12 cellular contexts compared by ENCODE assay signal in genomic region chr16:67551972-67552371, GRCh38. TPM values are rescaled to one million over a fixed set of nuclear protein-coding genes. Genes with fewer than 3 reads are reported as not detected.
DNase-seq lines count a peak whose midpoint lies in the region; ATAC-seq and TF ChIP-seq lines count a peak whose summit lies in the region.
"Had no signal": no experiment of that assay in that cellular context is flagged by ENCODE, and none has a peak within 500 bp of the region (broad histone marks: within the 10 kb centered on the region; RNA-seq: fewer than 3 reads in every experiment).

No MANE protein-coding gene starts in this region.

- no peaks in the 10 kb centered on the region for H3K9me3 Mint-ChIP-seq in WTC11

- H3K27ac Mint-ChIP-seq in WTC11: 0 out of 2 replicates have a peak overlapping the region, but pooled peaks have one; percentile 29

- H3K4me3 ChIP-seq in heart right ventricle (no peak overlapping the region), right cardiac atrium (ENCODE audit: low read length) (no peak overlapping the region), thymus (ENCODE audit: low read length) (no peak overlapping the region)

- DNase-seq in heart right ventricle: no peak
- no peak for DNase-seq in Right ventricle myocardium inferior (ENCODE audit: missing footprints)
- DNase-seq in WTC11 (ENCODE audit: low spot score): no peak
- DNase-seq in right cardiac atrium: peak in 1 of 3 donors; percentile 56
- DNase-seq in NCI-H748 treated with DMSO at 0.1 percent for 48 hours (lab: John Stamatoyannopoulos, UW): no peak
- DNase-seq in RWPE1 (ENCODE audit: low spot score): no peak
- DNase-seq: activated CD4-positive, alpha-beta T cell treated with anti-CD3 and anti-CD28 coated beads for 1 hour; C1 segment of cervical spinal cord; midbrain; NCI-H187 had no signal

- TF ChIP-seq CTCF in heart right ventricle (IDR thresholded peaks at IDR 0.05) (no peak), WTC11 (IDR thresholded peaks at IDR 0.05) (no peak), RWPE1 (conservative IDR thresholded peaks at IDR 0.05; ENCODE audit: low read depth) (no peak)

- ATAC-seq in heart right ventricle (peak in 3 of 8 donors; percentile 1 to 13 (median 7)), Right ventricle myocardium inferior (no peak), WTC11 (no peak), right cardiac atrium (no peak), HG03565 (IDR thresholded peaks at IDR 0.05; ENCODE audit: unreplicated experiment) (no peak)

- no peak overlapping the region for H3K4me3 Mint-ChIP-seq in WTC11

- intact Hi-C loops in heart right ventricle (cut with DNase I) (loop anchor here in 1 of 10 donors (10.0 kb wide), 1 partner anchor 1157 kb away; no protein-coding TSS in a partner anchor), Right ventricle myocardium inferior (cut with DNase I) (no loop called here), right cardiac atrium (cut with DNase I) (no loop called here)

- H3K36me3 Mint-ChIP-seq in WTC11: no peaks in the 10 kb centered on the region

- H3K36me3 ChIP-seq in heart right ventricle: peaks cover 0 to 26% (median 0%) of the 10 kb centered on the region in 9 donors
- peaks cover 4% of the 10 kb centered on the region for H3K36me3 ChIP-seq in thymus (ENCODE audit: control insufficient read depth, insufficient read depth)

- CTCF ChIA-PET in WTC11 (lab: Charles Lee): interaction anchor here (1.4 to 2.3 kb wide), 3 partner anchors 10 to 93 kb away, joined by 4 to 8 read pairs (median 7); partner anchors contain the start of genes CARMIL2 and CTCF
- CTCF ChIA-PET in RWPE1 (lab: Yijun Ruan, JAX): interaction anchor here (0.6 to 0.7 kb wide), 3 partner anchors 10 to 332 kb away, joined by 4 to 5 read pairs (median 5); partner anchors contain the start of gene CTCF

- H3K27me3 ChIP-seq in heart right ventricle (no peaks in the 10 kb centered on the region), right cardiac atrium (ENCODE audit: control insufficient read depth, insufficient read depth) (no peaks in the 10 kb centered on the region), thymus (ENCODE audit: control insufficient read depth, insufficient read depth) (no peaks in the 10 kb centered on the region)

- peaks cover 10 to 63% (median 39%) of the 10 kb centered on the region in 9 donors for H3K4me1 ChIP-seq in heart right ventricle
- peaks cover 3% of the 10 kb centered on the region for H3K4me1 ChIP-seq in right cardiac atrium (ENCODE audit: control insufficient read depth, insufficient read depth, low read length)
- H3K4me1 ChIP-seq in thymus (ENCODE audit: control insufficient read depth, insufficient read depth, low read length): peaks cover 74% of the 10 kb centered on the region

- POLR2A ChIA-PET in WTC11 (lab: Charles Lee) (no interaction called here), RWPE1 (lab: Yijun Ruan, JAX; ENCODE audit: low non-redundant PET) (no interaction called here)

- H3K27ac ChIP-seq in heart right ventricle (peak overlapping the region in 9 of 10 donors; percentile 47 to 80 (median 63)), right cardiac atrium (ENCODE audit: low read length) (peak overlapping the region; percentile 69), thymus (ENCODE audit: low read depth) (peak overlapping the region; percentile 73), RWPE1 (no peak overlapping the region)

- H3K27me3 Mint-ChIP-seq in WTC11 (ENCODE audit: low read depth): no peaks in the 10 kb centered on the region

- 85 to 91% methylated on average over 2 of the region's 2 CpGs for WGBS in heart right ventricle, 2 donors
- 94% methylated on average over 2 of the region's 2 CpGs for WGBS in right cardiac atrium
- 98% methylated on average over 2 of the region's 2 CpGs for WGBS in thymus

- H3K9me3 ChIP-seq in heart right ventricle (no peaks in the 10 kb centered on the region), right cardiac atrium (ENCODE audit: control insufficient read depth, low read length) (no peaks in the 10 kb centered on the region), thymus (ENCODE audit: control insufficient read depth) (no peaks in the 10 kb centered on the region)

- peaks cover 7% of the 10 kb centered on the region for H3K4me1 Mint-ChIP-seq in WTC11

TF ChIP-seq in WTC11, 78 proteins besides CTCF, POLR2A, EP300 and RAD21:
- no peak for TF ChIP-seq IRF2 (CRISPR knock-in tag; IDR thresholded peaks at IDR 0.05; ENCODE audit: borderline replicate concordance, low read depth)
- TF ChIP-seq NR1H2 (CRISPR knock-in tag; IDR thresholded peaks at IDR 0.05): no peak
- no peak for TF ChIP-seq ZNF416 (CRISPR knock-in tag; IDR thresholded peaks at IDR 0.05)
- TF ChIP-seq, protein P1, sequence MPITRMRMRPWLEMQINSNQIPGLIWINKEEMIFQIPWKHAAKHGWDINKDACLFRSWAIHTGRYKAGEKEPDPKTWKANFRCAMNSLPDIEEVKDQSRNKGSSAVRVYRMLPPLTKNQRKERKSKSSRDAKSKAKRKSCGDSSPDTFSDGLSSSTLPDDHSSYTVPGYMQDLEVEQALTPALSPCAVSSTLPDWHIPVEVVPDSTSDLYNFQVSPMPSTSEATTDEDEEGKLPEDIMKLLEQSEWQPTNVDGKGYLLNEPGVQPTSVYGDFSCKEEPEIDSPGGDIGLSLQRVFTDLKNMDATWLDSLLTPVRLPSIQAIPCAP (CRISPR knock-in tag; IDR thresholded peaks at IDR 0.05): no peak
- TF ChIP-seq ZNF512 (CRISPR knock-in tag; IDR thresholded peaks at IDR 0.05; ENCODE audit: borderline replicate concordance): no peak
- no peak for TF ChIP-seq ZNF232 (CRISPR knock-in tag; IDR thresholded peaks at IDR 0.05)
- no peak for TF ChIP-seq SMAD4 (CRISPR knock-in tag; IDR thresholded peaks at IDR 0.05)
- TF ChIP-seq HMGA2 (CRISPR knock-in tag; IDR thresholded peaks at IDR 0.05): no peak
- no peak for TF ChIP-seq ATF3 (CRISPR knock-in tag; conservative IDR thresholded peaks at IDR 0.05)

RNA-seq across cellular contexts. Expression of gene CTCF, which starts 10.4 kb away (rescaled TPM):
- total RNA-seq in heart right ventricle (10 to 100 TPM; 20.5 to 31.0 (median 24.8) TPM), Right ventricle myocardium inferior (28.2 TPM), WTC11 (2021) (55.4 to 60.6 TPM (median 57.7 TPM) in 3 replicates), right cardiac atrium (10 to 100 TPM; 24.2 to 30.5 (median 28.6) TPM)
- polyA plus RNA-seq in heart right ventricle (10 to 100 TPM; 11.9 to 20.7 TPM), right cardiac atrium (17.5 TPM), thymus (44.5 TPM)

RNA-seq across cellular contexts. Expression of gene RIPOR1, which starts 23.3 kb away (rescaled TPM):
- total RNA-seq in heart right ventricle (10 to 100 TPM; 45.9 to 86.1 (median 73.8) TPM), Right ventricle myocardium inferior (68.4 TPM), WTC11 (2021) (14.9 to 15.9 TPM (median 15.5 TPM) in 3 replicates), right cardiac atrium (10 to 100 TPM; 76.2 to 86.6 (median 83.7) TPM)
- polyA plus RNA-seq in heart right ventricle (10 to 100 TPM; 40.0 to 66.9 TPM), right cardiac atrium (43.8 TPM), thymus (25.4 TPM)
